ENCODE assay signal across 8 cellular contexts in the genomic region with DNA sequence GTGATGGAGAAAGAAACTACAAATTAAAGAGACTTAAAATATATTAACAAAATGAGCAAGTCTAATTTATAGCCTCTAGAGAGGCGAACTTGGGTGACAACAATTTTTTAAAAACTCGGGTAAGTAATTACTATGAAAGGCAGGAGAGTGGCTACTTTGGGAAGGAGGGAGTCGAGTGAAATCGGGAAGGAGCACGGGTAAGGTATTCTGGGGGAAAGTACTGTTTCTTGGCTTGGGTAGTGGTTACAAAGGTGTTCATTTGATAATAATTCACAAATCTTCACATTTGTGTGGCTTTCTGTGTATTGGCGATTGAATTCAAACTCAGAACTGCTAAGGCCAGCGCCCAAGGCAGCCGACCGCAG. TPM values are rescaled to one million over a fixed set of nuclear protein-coding genes. Genes with fewer than 3 reads are reported as not detected.
DNase-seq lines count a peak whose midpoint lies in the region; ATAC-seq and TF ChIP-seq lines count a peak whose summit lies in the region.

No MANE protein-coding gene starts in this region.

- H3K9me3 ChIP-seq in psoas muscle, result no peaks in the 10 kb centered on the region

- ATAC-seq in psoas muscle, result no peak

- no peaks in the 10 kb centered on the region for H3K9me3 Mint-ChIP-seq in endothelial cell (ENCODE audit: unreplicated experiment)

- H3K4me1 ChIP-seq in psoas muscle, result peaks cover 10% of the 10 kb centered on the region

- TF ChIP-seq CTCF in GM12864 (IDR thresholded peaks at IDR 0.05; ENCODE audit: low read depth, low read length, missing control alignments), result no peak
- no peak for TF ChIP-seq CTCF in RWPE1 (conservative IDR thresholded peaks at IDR 0.05; ENCODE audit: low read depth)
- no peak for TF ChIP-seq CTCF in endothelial cell (IDR thresholded peaks at IDR 0.05; ENCODE audit: unreplicated experiment)
- TF ChIP-seq CTCF in psoas muscle (IDR thresholded peaks at IDR 0.05), result no peak

- H3K27me3 Mint-ChIP-seq in endothelial cell (ENCODE audit: unreplicated experiment), result peaks cover 17% of the 10 kb centered on the region

- no peaks in the 10 kb centered on the region for H3K36me3 ChIP-seq in psoas muscle (ENCODE audit: insufficient read depth in 1 of 2, low read depth in 1 of 2)

- POLR2A ChIA-PET in RWPE1 (lab: Yijun Ruan, JAX; ENCODE audit: low non-redundant PET), result no interaction called here

- H3K36me3 Mint-ChIP-seq in endothelial cell (ENCODE audit: low read depth, unreplicated experiment), result peaks cover 5% of the 10 kb centered on the region

- CTCF ChIA-PET in RWPE1 (lab: Yijun Ruan, JAX), result interaction anchor here (0.6 to 2.9 kb wide), 10 partner anchors 8 to 190 kb away, joined by 3 to 32 read pairs (median 4); no protein-coding TSS in a partner anchor

- intact Hi-C loops in psoas muscle (cut with DNase I), result loop anchor here in 1 of 2 donors (1.0 kb wide), 1 partner anchor 186 kb away; no protein-coding TSS in a partner anchor

- no peak overlapping the region for H3K27ac Mint-ChIP-seq in endothelial cell (ENCODE audit: unreplicated experiment)

- 36 to 43% (median 43%) methylated on average over 9 of the region's 9 CpGs for WGBS in psoas muscle, 3 donors

- H3K4me3 ChIP-seq in GM12864 (ENCODE audit: low read depth, low read length), result peak overlapping the region; percentile 1; the same call in 1 of the 2 replicates
- peak overlapping the region; percentile 75 for H3K4me3 ChIP-seq in psoas muscle

- H3K27ac ChIP-seq in RWPE1, result peak overlapping the region; percentile 83
- peak overlapping the region; percentile 54 for H3K27ac ChIP-seq in psoas muscle

- H3K4me3 Mint-ChIP-seq in endothelial cell (ENCODE audit: unreplicated experiment), result peak overlapping the region; percentile 77

- H3K27me3 ChIP-seq in psoas muscle (ENCODE audit: insufficient read depth in 3 of 3, low read length in 2 of 3), result no peaks in the 10 kb centered on the region

- no peaks in the 10 kb centered on the region for H3K4me1 Mint-ChIP-seq in endothelial cell (ENCODE audit: unreplicated experiment)

- DNase-seq in GM12864 (ENCODE audit: low read depth) (no peak), RWPE1 (ENCODE audit: low spot score) (no peak), endothelial cell (ENCODE audit: low spot score) (no peak), psoas muscle (no peak), NCI-H1436 (lab: John Stamatoyannopoulos, UW) (no peak), NCI-H2029 treated with DMSO at 0.1 percent for 48 hours (lab: John Stamatoyannopoulos, UW) (no peak), NCI-H748 (lab: John Stamatoyannopoulos, UW; ENCODE audit: unreplicated experiment) (no peak), islet precursor cell (no peak)

RNA-seq across cellular contexts. Expression of gene GRID1, which starts 32.9 kb away (rescaled TPM):
- total RNA-seq in endothelial cell (ENCODE audit: unreplicated experiment) (0.26 TPM), psoas muscle (under 1 TPM; 0.20 to 0.56 (median 0.31) TPM)
- polyA plus RNA-seq in psoas muscle, result under 1 TPM; 0.17 to 0.25 (median 0.22) TPM
